In genomic region chr15:35117508-35118280, GRCh38 we compare ENCODE assay signal across 23 cellular contexts. TPM values are rescaled to one million over a fixed set of nuclear protein-coding genes. Genes with fewer than 3 reads are reported as not detected.
"Had no signal": no experiment of that assay in that cellular context is flagged by ENCODE, and none has a peak within 500 bp of the region (broad histone marks: within the 10 kb centered on the region; RNA-seq: fewer than 3 reads in every experiment).

No MANE protein-coding gene starts in this region.

- H3K27me3 ChIP-seq: hepatocyte, neutrophil, pancreas, upper lobe of right lung had no signal

- ATAC-seq: esophagus mucosa; left cardiac atrium; naive thymus-derived CD8-positive, alpha-beta T cell; pancreas; stimulated activated naive B cell treated with anti-CD40 and anti-IgM and Interleukin-4, amounts not matched to agents 10 μg/mL and 1 μg/mL and 100 μg/mL, for 72 hours; upper lobe of right lung had no signal

- FAIRE-seq: bronchial epithelial cell, islet of Langerhans, pancreas had no signal

- H3K79me2 ChIP-seq: hepatocyte had no signal

- H3K36me3 ChIP-seq: neutrophil, pancreas, thoracic aorta, upper lobe of right lung had no signal

- H3K4me3 ChIP-seq: hepatocyte, pancreas, thoracic aorta, upper lobe of right lung had no signal

- H3K4me1 ChIP-seq: upper lobe of right lung had no signal

- H2AFZ ChIP-seq: hepatocyte had no signal

- DNase-seq: activated CD4-positive, alpha-beta T cell treated with anti-CD3 and anti-CD28 coated beads for 1 hour; activated CD8-positive, alpha-beta memory T cell treated with anti-CD3 and anti-CD28 coated beads for 24 hours; activated CD8-positive, alpha-beta memory T cell treated with anti-CD3 and anti-CD28 coated beads, Interleukin-2, amount 50 U/mL, for 48 hours; activated effector memory CD4-positive, alpha-beta T cell treated with Interleukin-2 at 50 U/mL for 16 hours; activated naive CD4-positive, alpha-beta T cell treated with anti-CD3 and anti-CD28 coated beads, Interleukin-2, amount 50 U/mL, for 16 hours; activated T-cell treated with anti-CD3 and anti-CD28 coated beads, Interleukin-2, amount 50 U/mL, for 48 hours; cerebellar nuclear complex; effector CD8-positive, alpha-beta T cell; foreskin fibroblast; left cardiac atrium; mesenchymal stem cell; naive thymus-derived CD8-positive, alpha-beta T cell; pancreas; stimulated activated naive B cell treated with anti-CD40 and anti-IgM and Interleukin-4, amounts not matched to agents 10 μg/mL and 1 μg/mL and 100 μg/mL, for 72 hours; upper lobe of right lung had no signal

- H3K9me3 ChIP-seq: neutrophil, pancreas, thoracic aorta, upper lobe of right lung had no signal

- H3K27ac ChIP-seq: hepatocyte, neutrophil, pancreas, thoracic aorta, upper lobe of right lung had no signal

- H3K4me2 ChIP-seq: hepatocyte had no signal

RNA-seq across cellular contexts. Expression of gene NANOGP8, which starts 32.6 kb away (rescaled TPM):
- total RNA-seq: bronchial epithelial cell; hepatocyte; left cardiac atrium; naive thymus-derived CD8-positive, alpha-beta T cell; T-helper 1 cell treated with Interleukin-12 subunit alpha and Interleukin-12 subunit beta and Interleukin-4 antibody, amounts not matched to agents 30 ng/mL and 1 ng/mL, for 36 hours; upper lobe of right lung had no signal
- polyA plus RNA-seq: adipose tissue had no signal
